Comparison of ENCODE assay signal across 2 cellular contexts in genomic region chr11:46382644-46383403, GRCh38.
TF ChIP-seq lines count a peak whose summit lies in the region.

No MANE protein-coding gene starts in this region.

TF ChIP-seq in K562, 482 proteins besides CTCF, POLR2A, EP300 and RAD21 (continues in another document):
- TF ChIP-seq RAD51 (IDR thresholded peaks at IDR 0.05; ENCODE audit: borderline replicate concordance, low read depth) (0 out of 2 replicates have a peak, but pooled peaks have one; percentile 11), DACH1 (IDR thresholded peaks at IDR 0.05; ENCODE audit: partially characterized antibody) (peak; percentile 72), ZNF282 (CRISPR knock-in tag; IDR thresholded peaks at IDR 0.05) (no peak), MYNN (IDR thresholded peaks at IDR 0.05) (peak; percentile 44; the same call in 1 of the 2 replicates), MYNN (CRISPR knock-in tag; IDR thresholded peaks at IDR 0.05) (no peak), HCFC1 (IDR thresholded peaks at IDR 0.05; ENCODE audit: low read depth, low read length) (peak; percentile 5; the same call in 1 of the 2 replicates), TARDBP (IDR thresholded peaks at IDR 0.05) (no peak), JUND (IDR thresholded peaks at IDR 0.05; ENCODE audit: borderline replicate concordance, low read depth, low read length) (0 out of 2 replicates have a peak, but pooled peaks have one; percentile 35), JUND (tag; IDR thresholded peaks at IDR 0.05; ENCODE audit: borderline replicate concordance, low read depth, low read length) (no peak; the same call in 2 of the 3 replicates), NR2C1 (IDR thresholded peaks at IDR 0.05) (peak; percentile 73), NR2C1 (tag; IDR thresholded peaks at IDR 0.05) (peak; percentile 75), ZNF395 (CRISPR knock-in tag; IDR thresholded peaks at IDR 0.05) (no peak), JUN (IDR thresholded peaks at IDR 0.05; ENCODE audit: borderline replicate concordance, low read depth, low read length) (no peak), JUN (CRISPR knock-in tag; IDR thresholded peaks at IDR 0.05; ENCODE audit: borderline replicate concordance) (no peak), POLR2AphosphoS5 (IDR thresholded peaks at IDR 0.05; ENCODE audit: control insufficient read depth, insufficient read depth, low read depth, low read length) (peak; percentile 25; the same call in 1 of the 2 replicates), ZNF695 (CRISPR knock-in tag; IDR thresholded peaks at IDR 0.05) (no peak), BACH1 (tag; IDR thresholded peaks at IDR 0.05) (no peak)
- TF ChIP-seq, protein P1, sequence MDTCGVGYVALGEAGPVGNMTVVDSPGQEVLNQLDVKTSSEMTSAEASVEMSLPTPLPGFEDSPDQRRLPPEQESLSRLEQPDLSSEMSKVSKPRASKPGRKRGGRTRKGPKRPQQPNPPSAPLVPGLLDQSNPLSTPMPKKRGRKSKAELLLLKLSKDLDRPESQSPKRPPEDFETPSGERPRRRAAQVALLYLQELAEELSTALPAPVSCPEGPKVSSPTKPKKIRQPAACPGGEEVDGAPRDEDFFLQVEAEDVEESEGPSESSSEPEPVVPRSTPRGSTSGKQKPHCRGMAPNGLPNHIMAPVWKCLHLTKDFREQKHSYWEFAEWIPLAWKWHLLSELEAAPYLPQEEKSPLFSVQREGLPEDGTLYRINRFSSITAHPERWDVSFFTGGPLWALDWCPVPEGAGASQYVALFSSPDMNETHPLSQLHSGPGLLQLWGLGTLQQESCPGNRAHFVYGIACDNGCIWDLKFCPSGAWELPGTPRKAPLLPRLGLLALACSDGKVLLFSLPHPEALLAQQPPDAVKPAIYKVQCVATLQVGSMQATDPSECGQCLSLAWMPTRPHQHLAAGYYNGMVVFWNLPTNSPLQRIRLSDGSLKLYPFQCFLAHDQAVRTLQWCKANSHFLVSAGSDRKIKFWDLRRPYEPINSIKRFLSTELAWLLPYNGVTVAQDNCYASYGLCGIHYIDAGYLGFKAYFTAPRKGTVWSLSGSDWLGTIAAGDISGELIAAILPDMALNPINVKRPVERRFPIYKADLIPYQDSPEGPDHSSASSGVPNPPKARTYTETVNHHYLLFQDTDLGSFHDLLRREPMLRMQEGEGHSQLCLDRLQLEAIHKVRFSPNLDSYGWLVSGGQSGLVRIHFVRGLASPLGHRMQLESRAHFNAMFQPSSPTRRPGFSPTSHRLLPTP (IDR thresholded peaks at IDR 0.05; ENCODE audit: borderline replicate concordance, extremely low read depth, insufficient read length) = no peak
- TF ChIP-seq, protein P2, sequence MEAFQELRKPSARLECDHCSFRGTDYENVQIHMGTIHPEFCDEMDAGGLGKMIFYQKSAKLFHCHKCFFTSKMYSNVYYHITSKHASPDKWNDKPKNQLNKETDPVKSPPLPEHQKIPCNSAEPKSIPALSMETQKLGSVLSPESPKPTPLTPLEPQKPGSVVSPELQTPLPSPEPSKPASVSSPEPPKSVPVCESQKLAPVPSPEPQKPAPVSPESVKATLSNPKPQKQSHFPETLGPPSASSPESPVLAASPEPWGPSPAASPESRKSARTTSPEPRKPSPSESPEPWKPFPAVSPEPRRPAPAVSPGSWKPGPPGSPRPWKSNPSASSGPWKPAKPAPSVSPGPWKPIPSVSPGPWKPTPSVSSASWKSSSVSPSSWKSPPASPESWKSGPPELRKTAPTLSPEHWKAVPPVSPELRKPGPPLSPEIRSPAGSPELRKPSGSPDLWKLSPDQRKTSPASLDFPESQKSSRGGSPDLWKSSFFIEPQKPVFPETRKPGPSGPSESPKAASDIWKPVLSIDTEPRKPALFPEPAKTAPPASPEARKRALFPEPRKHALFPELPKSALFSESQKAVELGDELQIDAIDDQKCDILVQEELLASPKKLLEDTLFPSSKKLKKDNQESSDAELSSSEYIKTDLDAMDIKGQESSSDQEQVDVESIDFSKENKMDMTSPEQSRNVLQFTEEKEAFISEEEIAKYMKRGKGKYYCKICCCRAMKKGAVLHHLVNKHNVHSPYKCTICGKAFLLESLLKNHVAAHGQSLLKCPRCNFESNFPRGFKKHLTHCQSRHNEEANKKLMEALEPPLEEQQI (IDR thresholded peaks at IDR 0.05) = no peak
- TF ChIP-seq, protein P3, sequence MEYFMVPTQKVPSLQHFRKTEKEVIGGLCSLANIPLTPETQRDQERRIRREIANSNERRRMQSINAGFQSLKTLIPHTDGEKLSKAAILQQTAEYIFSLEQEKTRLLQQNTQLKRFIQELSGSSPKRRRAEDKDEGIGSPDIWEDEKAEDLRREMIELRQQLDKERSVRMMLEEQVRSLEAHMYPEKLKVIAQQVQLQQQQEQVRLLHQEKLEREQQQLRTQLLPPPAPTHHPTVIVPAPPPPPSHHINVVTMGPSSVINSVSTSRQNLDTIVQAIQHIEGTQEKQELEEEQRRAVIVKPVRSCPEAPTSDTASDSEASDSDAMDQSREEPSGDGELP (CRISPR knock-in tag; IDR thresholded peaks at IDR 0.05; ENCODE audit: borderline replicate concordance) = peak; percentile 94
- TF ChIP-seq, protein P4, sequence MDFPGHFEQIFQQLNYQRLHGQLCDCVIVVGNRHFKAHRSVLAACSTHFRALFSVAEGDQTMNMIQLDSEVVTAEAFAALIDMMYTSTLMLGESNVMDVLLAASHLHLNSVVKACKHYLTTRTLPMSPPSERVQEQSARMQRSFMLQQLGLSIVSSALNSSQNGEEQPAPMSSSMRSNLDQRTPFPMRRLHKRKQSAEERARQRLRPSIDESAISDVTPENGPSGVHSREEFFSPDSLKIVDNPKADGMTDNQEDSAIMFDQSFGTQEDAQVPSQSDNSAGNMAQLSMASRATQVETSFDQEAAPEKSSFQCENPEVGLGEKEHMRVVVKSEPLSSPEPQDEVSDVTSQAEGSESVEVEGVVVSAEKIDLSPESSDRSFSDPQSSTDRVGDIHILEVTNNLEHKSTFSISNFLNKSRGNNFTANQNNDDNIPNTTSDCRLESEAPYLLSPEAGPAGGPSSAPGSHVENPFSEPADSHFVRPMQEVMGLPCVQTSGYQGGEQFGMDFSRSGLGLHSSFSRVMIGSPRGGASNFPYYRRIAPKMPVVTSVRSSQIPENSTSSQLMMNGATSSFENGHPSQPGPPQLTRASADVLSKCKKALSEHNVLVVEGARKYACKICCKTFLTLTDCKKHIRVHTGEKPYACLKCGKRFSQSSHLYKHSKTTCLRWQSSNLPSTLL (IDR thresholded peaks at IDR 0.05) = no peak

TF ChIP-seq in liver, 16 proteins besides CTCF, POLR2A, EP300 and RAD21:
- TF ChIP-seq YY1 (IDR thresholded peaks at IDR 0.05) = peak; percentile 54
- TF ChIP-seq ZBTB33 (IDR thresholded peaks at IDR 0.05) = no peak
- no peak for TF ChIP-seq MAX (IDR thresholded peaks at IDR 0.05)
- no peak for TF ChIP-seq HNF4G (IDR thresholded peaks at IDR 0.05)
